9 cellular contexts compared by ENCODE assay signal in genomic region chr18:55421612-55422381, GRCh38.
DNase-seq lines count a peak whose midpoint lies in the region; FAIRE-seq and TF ChIP-seq lines count a peak whose summit lies in the region.
"Had no signal": no experiment of that assay in that cellular context is flagged by ENCODE, and none has a peak within 500 bp of the region (broad histone marks: within the 10 kb centered on the region; RNA-seq: fewer than 3 reads in every experiment).

No MANE protein-coding gene starts in this region.

- H3K27me3 ChIP-seq in testis: no peaks in the 10 kb centered on the region
- H3K27me3 ChIP-seq: cardiac muscle cell had no signal

- DNase-seq in astrocyte of the spinal cord (ENCODE audit: low read depth, low spot score): peak; percentile 55
- no peak for DNase-seq in kidney
- DNase-seq in testis: no peak
- DNase-seq in 8988T: no peak
- DNase-seq in NCI-H226: no peak
- no peak for DNase-seq in NCI-H1417 treated with DMSO at 0.1 percent for 48 hours (lab: John Stamatoyannopoulos, UW)
- no peak for DNase-seq in activated naive CD4-positive, alpha-beta T cell treated with anti-CD3 and anti-CD28 coated beads, Interleukin-2, amount 50 U/mL, for 16 hours

- H3K4me1 Mint-ChIP-seq in IgD-negative memory B cell: peaks cover 11 to 32% (median 26%) of the 10 kb centered on the region in 3 donors

- H3K4me3 ChIP-seq in astrocyte of the spinal cord (ENCODE audit: low read depth, low read length): peak overlapping the region; percentile 36
- no peak overlapping the region for H3K4me3 ChIP-seq in kidney (ENCODE audit: low read length in 2 of 2)
- peak overlapping the region; percentile 9 to 29 for H3K4me3 ChIP-seq in testis
- H3K4me3 ChIP-seq: cardiac muscle cell had no signal

- WGBS in testis, 2 donors: 41 to 52% methylated on average over 8 of the region's 8 CpGs

- H3K9me3 ChIP-seq in kidney (ENCODE audit: control insufficient read depth in 1 of 2, low read length in 2 of 2) (no peaks in the 10 kb centered on the region), testis (no peaks in the 10 kb centered on the region)

- H3K27ac Mint-ChIP-seq in IgD-negative memory B cell: peak overlapping the region in 2 of 3 donors; percentile 71 to 95

- no peak for TF ChIP-seq POLR2A in testis (IDR thresholded peaks at IDR 0.05)

- TF ChIP-seq CTCF in astrocyte of the spinal cord (IDR thresholded peaks at IDR 0.05; ENCODE audit: low read depth, low read length): no peak
- TF ChIP-seq CTCF in kidney (IDR thresholded peaks at IDR 0.05; ENCODE audit: borderline replicate concordance, extremely low read depth, insufficient read depth): no peak
- TF ChIP-seq CTCF in testis (IDR thresholded peaks at IDR 0.05): no peak

- no peaks in the 10 kb centered on the region for H3K9me3 Mint-ChIP-seq in IgD-negative memory B cell

- H3K36me3 Mint-ChIP-seq in IgD-negative memory B cell: no peaks in the 10 kb centered on the region

- in situ Hi-C loops in astrocyte of the spinal cord (cut with HindIII; ENCODE audit: low sequenced_read_pairs): no loop called here

- H3K36me3 ChIP-seq in kidney (ENCODE audit: control insufficient read depth in 1 of 2, insufficient read depth in 2 of 2, low read length in 2 of 2) (no peaks in the 10 kb centered on the region), testis (ENCODE audit: low read depth, missing control alignments) (no peaks in the 10 kb centered on the region)
- H3K36me3 ChIP-seq: cardiac muscle cell had no signal

- no peaks in the 10 kb centered on the region for H3K4me1 ChIP-seq in kidney (ENCODE audit: control insufficient read depth in 1 of 2, insufficient read depth in 1 of 2, low read depth in 1 of 2, low read length in 2 of 2)
- peaks cover 4% of the 10 kb centered on the region for H3K4me1 ChIP-seq in testis

- H3K27me3 Mint-ChIP-seq in IgD-negative memory B cell: peaks cover 21% of the 10 kb centered on the region

- H3K27ac ChIP-seq in kidney (ENCODE audit: low read depth in 2 of 2, low read length in 2 of 2) (peak overlapping the region; percentile 29 to 32), testis (peak overlapping the region; percentile 53 to 84)
- H3K27ac ChIP-seq: cardiac muscle cell had no signal

- FAIRE-seq in kidney (lab: Jason Lieb, UNC): no peak

- peak overlapping the region; percentile 66 to 90 (median 80) for H3K4me3 Mint-ChIP-seq in IgD-negative memory B cell

- intact Hi-C loops in kidney (cut with DNase I): loop anchor here (10.0 kb wide), 1 partner anchor 1153 kb away; no protein-coding TSS in a partner anchor
- intact Hi-C loops in testis (cut with DNase I; ENCODE audit: low total_unique reads): no loop called here

- no peak overlapping the region for H3K9ac ChIP-seq in kidney (ENCODE audit: low read length in 2 of 2)

Comparison
In these comparisons a context has a peak if more than half of its experiments do, and no peak if none do; other contexts are left out.
1. H3K4me3 ChIP-seq: peak in astrocyte of the spinal cord (single experiment) and testis (2 of 2); none in kidney (0 of 2).